1 cellular context compared by ENCODE assay signal in the genomic region with DNA sequence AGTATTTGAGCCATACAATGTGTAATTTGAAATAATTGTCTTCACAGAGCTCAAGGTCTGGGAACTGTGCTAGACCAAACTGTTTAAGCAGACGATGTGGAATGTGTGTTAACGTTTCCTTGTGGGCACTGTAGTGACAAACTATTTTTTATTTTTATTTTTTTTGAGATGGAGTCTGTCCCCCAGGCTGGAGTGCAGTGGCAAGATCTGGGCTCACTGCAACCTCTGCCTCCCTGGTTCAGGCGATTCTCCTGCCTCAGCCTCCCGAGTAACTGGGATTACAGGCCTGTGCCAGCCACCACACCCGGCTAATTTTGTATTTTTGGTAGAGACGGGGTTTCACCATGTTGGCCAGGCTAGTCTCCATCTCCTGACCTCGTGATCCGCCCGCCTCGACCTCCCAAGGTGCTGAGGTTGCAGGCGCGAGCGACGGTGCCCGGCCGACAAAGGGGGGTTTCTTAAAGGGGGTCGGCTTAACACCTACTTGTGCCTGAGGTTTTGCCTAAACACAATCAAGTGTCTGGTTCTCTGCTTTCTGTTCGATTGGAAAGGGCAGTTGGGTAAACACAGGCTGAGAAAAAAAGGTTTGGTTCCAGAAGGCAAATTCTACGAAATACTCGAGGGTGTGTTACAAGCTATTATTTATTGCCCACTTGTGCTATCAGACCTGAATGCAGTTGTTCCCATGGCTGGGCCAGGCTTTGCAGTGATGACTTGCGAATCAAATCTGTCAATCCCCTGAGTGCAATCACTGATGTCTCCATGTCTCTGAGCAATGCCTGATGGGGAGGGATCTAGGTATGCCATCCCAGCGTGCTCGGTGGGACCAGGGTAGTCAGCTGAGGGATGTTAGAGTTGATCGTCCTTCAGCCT.
TF ChIP-seq lines count a peak whose summit lies in the region.

No MANE protein-coding gene starts in this region.

TF ChIP-seq in GM23338, 12 proteins besides CTCF, POLR2A, EP300 and RAD21 (continued from another document):
- TF ChIP-seq, protein P1, sequence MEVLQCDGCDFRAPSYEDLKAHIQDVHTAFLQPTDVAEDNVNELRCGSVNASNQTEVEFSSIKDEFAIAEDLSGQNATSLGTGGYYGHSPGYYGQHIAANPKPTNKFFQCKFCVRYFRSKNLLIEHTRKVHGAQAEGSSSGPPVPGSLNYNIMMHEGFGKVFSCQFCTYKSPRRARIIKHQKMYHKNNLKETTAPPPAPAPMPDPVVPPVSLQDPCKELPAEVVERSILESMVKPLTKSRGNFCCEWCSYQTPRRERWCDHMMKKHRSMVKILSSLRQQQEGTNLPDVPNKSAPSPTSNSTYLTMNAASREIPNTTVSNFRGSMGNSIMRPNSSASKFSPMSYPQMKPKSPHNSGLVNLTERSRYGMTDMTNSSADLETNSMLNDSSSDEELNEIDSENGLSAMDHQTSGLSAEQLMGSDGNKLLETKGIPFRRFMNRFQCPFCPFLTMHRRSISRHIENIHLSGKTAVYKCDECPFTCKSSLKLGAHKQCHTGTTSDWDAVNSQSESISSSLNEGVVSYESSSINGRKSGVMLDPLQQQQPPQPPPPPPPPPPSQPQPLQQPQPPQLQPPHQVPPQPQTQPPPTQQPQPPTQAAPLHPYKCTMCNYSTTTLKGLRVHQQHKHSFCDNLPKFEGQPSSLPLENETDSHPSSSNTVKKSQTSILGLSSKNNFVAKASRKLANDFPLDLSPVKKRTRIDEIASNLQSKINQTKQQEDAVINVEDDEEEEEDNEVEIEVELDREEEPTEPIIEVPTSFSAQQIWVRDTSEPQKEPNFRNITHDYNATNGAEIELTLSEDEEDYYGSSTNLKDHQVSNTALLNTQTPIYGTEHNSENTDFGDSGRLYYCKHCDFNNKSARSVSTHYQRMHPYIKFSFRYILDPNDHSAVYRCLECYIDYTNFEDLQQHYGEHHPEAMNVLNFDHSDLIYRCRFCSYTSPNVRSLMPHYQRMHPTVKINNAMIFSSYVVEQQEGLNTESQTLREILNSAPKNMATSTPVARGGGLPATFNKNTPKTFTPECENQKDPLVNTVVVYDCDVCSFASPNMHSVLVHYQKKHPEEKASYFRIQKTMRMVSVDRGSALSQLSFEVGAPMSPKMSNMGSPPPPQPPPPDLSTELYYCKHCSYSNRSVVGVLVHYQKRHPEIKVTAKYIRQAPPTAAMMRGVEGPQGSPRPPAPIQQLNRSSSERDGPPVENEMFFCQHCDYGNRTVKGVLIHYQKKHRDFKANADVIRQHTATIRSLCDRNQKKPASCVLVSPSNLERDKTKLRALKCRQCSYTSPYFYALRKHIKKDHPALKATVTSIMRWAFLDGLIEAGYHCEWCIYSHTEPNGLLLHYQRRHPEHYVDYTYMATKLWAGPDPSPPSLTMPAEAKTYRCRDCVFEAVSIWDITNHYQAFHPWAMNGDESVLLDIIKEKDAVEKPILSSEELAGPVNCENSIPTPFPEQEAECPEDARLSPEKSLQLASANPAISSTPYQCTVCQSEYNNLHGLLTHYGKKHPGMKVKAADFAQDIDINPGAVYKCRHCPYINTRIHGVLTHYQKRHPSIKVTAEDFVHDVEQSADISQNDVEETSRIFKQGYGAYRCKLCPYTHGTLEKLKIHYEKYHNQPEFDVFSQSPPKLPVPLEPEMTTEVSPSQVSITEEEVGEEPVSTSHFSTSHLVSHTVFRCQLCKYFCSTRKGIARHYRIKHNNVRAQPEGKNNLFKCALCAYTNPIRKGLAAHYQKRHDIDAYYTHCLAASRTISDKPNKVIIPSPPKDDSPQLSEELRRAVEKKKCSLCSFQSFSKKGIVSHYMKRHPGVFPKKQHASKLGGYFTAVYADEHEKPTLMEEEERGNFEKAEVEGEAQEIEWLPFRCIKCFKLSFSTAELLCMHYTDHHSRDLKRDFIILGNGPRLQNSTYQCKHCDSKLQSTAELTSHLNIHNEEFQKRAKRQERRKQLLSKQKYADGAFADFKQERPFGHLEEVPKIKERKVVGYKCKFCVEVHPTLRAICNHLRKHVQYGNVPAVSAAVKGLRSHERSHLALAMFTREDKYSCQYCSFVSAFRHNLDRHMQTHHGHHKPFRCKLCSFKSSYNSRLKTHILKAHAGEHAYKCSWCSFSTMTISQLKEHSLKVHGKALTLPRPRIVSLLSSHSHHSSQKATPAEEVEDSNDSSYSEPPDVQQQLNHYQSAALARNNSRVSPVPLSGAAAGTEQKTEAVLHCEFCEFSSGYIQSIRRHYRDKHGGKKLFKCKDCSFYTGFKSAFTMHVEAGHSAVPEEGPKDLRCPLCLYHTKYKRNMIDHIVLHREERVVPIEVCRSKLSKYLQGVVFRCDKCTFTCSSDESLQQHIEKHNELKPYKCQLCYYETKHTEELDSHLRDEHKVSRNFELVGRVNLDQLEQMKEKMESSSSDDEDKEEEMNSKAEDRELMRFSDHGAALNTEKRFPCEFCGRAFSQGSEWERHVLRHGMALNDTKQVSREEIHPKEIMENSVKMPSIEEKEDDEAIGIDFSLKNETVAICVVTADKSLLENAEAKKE (CRISPR knock-in tag; IDR thresholded peaks at IDR 0.05): no peak
- no peak; the same call in 1 of the 2 replicates for TF ChIP-seq POLR2AphosphoS5 (IDR thresholded peaks at IDR 0.05; ENCODE audit: low read depth)
- no peak for TF ChIP-seq EZH2 (IDR thresholded peaks at IDR 0.05; ENCODE audit: low read depth, unreplicated experiment)
- TF ChIP-seq EZH2phosphoT487 (IDR thresholded peaks at IDR 0.05; ENCODE audit: unreplicated experiment): no peak
- no peak for TF ChIP-seq CREB1 (CRISPR knock-in tag; IDR thresholded peaks at IDR 0.05; ENCODE audit: low read depth)
